1 cellular context compared by ENCODE assay signal in the genomic region with DNA sequence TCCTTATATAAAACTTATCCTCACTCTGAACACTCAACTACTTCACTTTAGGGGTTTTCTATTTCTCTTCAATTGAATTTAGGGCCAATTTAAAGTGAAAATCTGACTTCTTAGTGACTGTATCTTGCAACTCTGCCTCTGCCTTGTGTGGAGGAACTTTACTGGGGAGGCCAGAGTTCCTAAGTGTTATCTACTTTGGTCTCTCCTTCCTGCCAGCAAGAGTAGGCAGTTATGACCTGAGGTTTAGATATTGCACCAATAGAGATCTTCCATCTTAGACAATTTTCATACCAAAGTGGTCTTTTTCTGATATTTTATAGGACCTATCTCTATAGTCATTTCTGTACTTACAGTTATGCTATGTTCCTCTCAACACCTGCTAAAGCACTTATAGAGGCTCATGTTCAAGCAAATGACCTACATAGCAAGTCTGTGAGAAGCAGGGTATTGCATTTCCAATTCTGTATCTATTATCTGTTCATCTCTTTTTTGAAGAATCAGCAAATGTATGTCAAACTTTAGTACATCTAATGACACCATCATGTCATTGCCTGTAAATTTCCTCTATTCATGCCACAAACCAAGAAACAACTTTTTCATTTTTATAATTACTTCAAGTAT.
TF ChIP-seq lines count a peak whose summit lies in the region.

No MANE protein-coding gene starts in this region.

TF ChIP-seq in HepG2, 621 proteins besides CTCF, POLR2A, EP300 and RAD21 (continued from another document):
- TF ChIP-seq ZSCAN29 (CRISPR knock-in tag; conservative IDR thresholded peaks at IDR 0.05) (no peak), MAFF (IDR thresholded peaks at IDR 0.05; ENCODE audit: low read depth, low read length) (peak; percentile 9; the same call in 1 of the 2 replicates), MAFK (conservative IDR thresholded peaks at IDR 0.05 in 1 of 2, IDR thresholded peaks at IDR 0.05 in 1 of 2; ENCODE audit: low read length in 2 of 2) (peak; percentile 21 to 47; a peak in 2 of 4 replicates), EHMT2 (IDR thresholded peaks at IDR 0.05; ENCODE audit: borderline replicate concordance, low read depth, low read length) (no peak), TGIF2 (CRISPR knock-in tag; IDR thresholded peaks at IDR 0.05) (no peak), ZNF12 (CRISPR knock-in tag; IDR thresholded peaks at IDR 0.05) (no peak), NCOA2 (CRISPR knock-in tag; IDR thresholded peaks at IDR 0.05) (no peak), NFAT5 (CRISPR knock-in tag; IDR thresholded peaks at IDR 0.05) (no peak), ZKSCAN1 (IDR thresholded peaks at IDR 0.05; ENCODE audit: low read length) (no peak), GATAD2A (CRISPR knock-in tag; IDR thresholded peaks at IDR 0.05) (no peak)
- TF ChIP-seq, protein P1, sequence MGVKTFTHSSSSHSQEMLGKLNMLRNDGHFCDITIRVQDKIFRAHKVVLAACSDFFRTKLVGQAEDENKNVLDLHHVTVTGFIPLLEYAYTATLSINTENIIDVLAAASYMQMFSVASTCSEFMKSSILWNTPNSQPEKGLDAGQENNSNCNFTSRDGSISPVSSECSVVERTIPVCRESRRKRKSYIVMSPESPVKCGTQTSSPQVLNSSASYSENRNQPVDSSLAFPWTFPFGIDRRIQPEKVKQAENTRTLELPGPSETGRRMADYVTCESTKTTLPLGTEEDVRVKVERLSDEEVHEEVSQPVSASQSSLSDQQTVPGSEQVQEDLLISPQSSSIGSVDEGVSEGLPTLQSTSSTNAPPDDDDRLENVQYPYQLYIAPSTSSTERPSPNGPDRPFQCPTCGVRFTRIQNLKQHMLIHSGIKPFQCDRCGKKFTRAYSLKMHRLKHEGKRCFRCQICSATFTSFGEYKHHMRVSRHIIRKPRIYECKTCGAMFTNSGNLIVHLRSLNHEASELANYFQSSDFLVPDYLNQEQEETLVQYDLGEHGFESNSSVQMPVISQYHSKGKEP (CRISPR knock-in tag; IDR thresholded peaks at IDR 0.05) = no peak
